Comparison of ENCODE assay signal across 23 cellular contexts in the genomic region with DNA sequence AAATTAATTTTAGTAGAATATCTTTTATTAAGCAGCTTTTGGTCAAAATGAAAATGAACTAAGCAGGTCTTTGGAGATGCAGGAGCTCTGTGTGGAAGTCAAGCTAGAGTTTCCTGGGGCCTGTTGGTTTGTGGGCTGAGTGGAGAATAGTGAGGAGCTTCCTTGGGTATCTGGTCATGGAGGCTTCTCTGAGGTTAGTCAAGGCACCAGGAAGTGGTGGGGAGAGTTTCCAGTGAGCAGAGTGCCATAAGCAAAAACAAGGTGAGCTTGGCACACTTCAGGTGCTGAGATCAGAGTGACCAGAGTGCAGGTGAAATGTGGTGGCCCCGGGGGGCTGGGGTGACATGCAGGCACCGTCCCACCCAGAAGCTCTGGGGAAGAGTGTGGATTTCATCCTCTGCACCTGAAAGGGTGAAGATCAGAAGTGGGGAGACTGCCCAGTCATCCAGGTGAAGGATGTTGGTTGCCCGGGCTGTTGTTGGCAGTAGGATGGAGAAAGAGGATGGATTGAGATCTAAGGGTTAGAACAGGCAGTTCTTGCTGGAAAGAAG.
A peak's percentile ranks its signal among the peaks of the same experiment; 100 is the strongest.
DNase-seq lines count a peak whose midpoint lies in the region; ATAC-seq and TF ChIP-seq lines count a peak whose summit lies in the region.
"Had no signal": no experiment of that assay in that cellular context is flagged by ENCODE, and none has a peak within 500 bp of the region (broad histone marks: within the 10 kb centered on the region; RNA-seq: fewer than 3 reads in every experiment).

No MANE protein-coding gene starts in this region.

- H3K27me3 ChIP-seq in DND-41 (ENCODE audit: insufficient read depth, low read length, poor library complexity) = no peaks in the 10 kb centered on the region
- H3K27me3 ChIP-seq: cardiac muscle cell, tibial artery had no signal

- no peaks in the 10 kb centered on the region for H3K9me3 ChIP-seq in DND-41 (ENCODE audit: insufficient read depth, low read length, severe bottlenecking)

- no peak overlapping the region for H3K9ac ChIP-seq in DND-41 (ENCODE audit: low read depth, low read length)

- H3K4me3 ChIP-seq in DND-41 (ENCODE audit: low read depth in 1 of 2, low read length in 2 of 2) = no peak overlapping the region
- H3K4me3 ChIP-seq: cardiac muscle cell, tibial artery had no signal

- H2AFZ ChIP-seq in DND-41 (ENCODE audit: low read depth, low read length) = no peak overlapping the region

- H3K4me3 Mint-ChIP-seq in activated CD4-positive, alpha-beta memory T cell treated with anti-CD3 and anti-CD28 coated beads, Interleukin-2, amount 10 ng/mL, durations not matched to agents 7 days and 5 days = no peak overlapping the region
- no peak overlapping the region for H3K4me3 Mint-ChIP-seq in activated CD4-positive, alpha-beta memory T cell treated with anti-CD3 and anti-CD28 coated beads for 36 hours
- no peak overlapping the region for H3K4me3 Mint-ChIP-seq in activated naive CD8-positive, alpha-beta T cell treated with anti-CD3 and anti-CD28 coated beads, Interleukin-2, amount 50 U/mL, for 24 hours
- no peak overlapping the region for H3K4me3 Mint-ChIP-seq in nephron progenitor cell
- H3K4me3 Mint-ChIP-seq: dendritic cell treated with granulocyte-macrophage colony-stimulating factor and Interleukin-4, amounts not matched to agents 40 ng/mL and 50 ng/mL, for 4 days; H9 had no signal

- peaks cover 14% of the 10 kb centered on the region for H3K4me1 Mint-ChIP-seq in activated CD4-positive, alpha-beta memory T cell treated with anti-CD3 and anti-CD28 coated beads, Interleukin-2, amount 10 ng/mL, durations not matched to agents 7 days and 5 days
- peaks cover 6% of the 10 kb centered on the region for H3K4me1 Mint-ChIP-seq in activated CD4-positive, alpha-beta memory T cell treated with anti-CD3 and anti-CD28 coated beads for 36 hours (ENCODE audit: low read depth)
- H3K4me1 Mint-ChIP-seq in activated naive CD8-positive, alpha-beta T cell treated with anti-CD3 and anti-CD28 coated beads, Interleukin-2, amount 50 U/mL, for 24 hours = peaks cover 6% of the 10 kb centered on the region
- peaks cover 4% of the 10 kb centered on the region for H3K4me1 Mint-ChIP-seq in nephron progenitor cell

- peaks cover 7% of the 10 kb centered on the region for H3K9me3 Mint-ChIP-seq in activated CD4-positive, alpha-beta memory T cell treated with anti-CD3 and anti-CD28 coated beads, Interleukin-2, amount 10 ng/mL, durations not matched to agents 7 days and 5 days
- H3K9me3 Mint-ChIP-seq in activated CD4-positive, alpha-beta memory T cell treated with anti-CD3 and anti-CD28 coated beads for 36 hours = peaks cover 5% of the 10 kb centered on the region
- H3K9me3 Mint-ChIP-seq in activated naive CD8-positive, alpha-beta T cell treated with anti-CD3 and anti-CD28 coated beads, Interleukin-2, amount 50 U/mL, for 24 hours = peaks cover 5% of the 10 kb centered on the region
- H3K9me3 Mint-ChIP-seq in nephron progenitor cell = peaks cover 16% of the 10 kb centered on the region
- H3K9me3 Mint-ChIP-seq: H9 had no signal

- peak; percentile 55; the same call in 2 of the 3 replicates for ATAC-seq in DND-41 (ENCODE audit: insufficient read depth, low read depth)
- no peak for ATAC-seq in activated naive CD8-positive, alpha-beta T cell treated with anti-CD3 and anti-CD28 coated beads, Interleukin-2, amount 50 U/mL, for 24 hours

- no peaks in the 10 kb centered on the region for H4K20me1 ChIP-seq in DND-41 (ENCODE audit: insufficient read depth, low read length)

- POLR2A ChIA-PET in activated CD4-positive, alpha-beta memory T cell treated with anti-CD3 and anti-CD28 coated beads, Interleukin-2, amount 10 ng/mL, durations not matched to agents 7 days and 5 days (lab: Charles Lee) = interaction anchor here (0.8 kb wide), 1 partner anchor 23 kb away, joined by 4 read pairs; no protein-coding TSS in a partner anchor
- POLR2A ChIA-PET in activated CD4-positive, alpha-beta memory T cell treated with anti-CD3 and anti-CD28 coated beads for 36 hours (lab: Charles Lee) = no interaction called here

- H3K36me3 ChIP-seq in DND-41 (ENCODE audit: insufficient read depth, low read length) = peaks cover 31% of the 10 kb centered on the region
- H3K36me3 ChIP-seq: WERI-Rb-1 had no signal

- H3K79me2 ChIP-seq in DND-41 (ENCODE audit: insufficient read depth, low read length) = no peaks in the 10 kb centered on the region

- H3K4me2 ChIP-seq in DND-41 (ENCODE audit: insufficient read depth, low read length) = no peak overlapping the region

- intact Hi-C loops in activated CD4-positive, alpha-beta memory T cell treated with anti-CD3 and anti-CD28 coated beads for 36 hours (cut with micrococcal nuclease) = no loop called here

- TF ChIP-seq CTCF in DND-41 (IDR thresholded peaks at IDR 0.05; ENCODE audit: borderline replicate concordance, extremely low read depth, low read length, poor library complexity, severe bottlenecking) = no peak
- no peak for TF ChIP-seq CTCF in nephron progenitor cell (IDR thresholded peaks at IDR 0.05)

- DNase-seq in activated CD4-positive, alpha-beta memory T cell treated with anti-CD3 and anti-CD28 coated beads, Interleukin-2, amount 10 ng/mL, durations not matched to agents 7 days and 5 days = peak; percentile 17
- no peak for DNase-seq in activated CD4-positive, alpha-beta memory T cell treated with anti-CD3 and anti-CD28 coated beads for 36 hours
- DNase-seq in DND-41 (no peak), nephron progenitor cell (no peak), NCI-H82 treated with DMSO at 0.1 percent for 48 hours (lab: John Stamatoyannopoulos, UW; ENCODE audit: unreplicated experiment) (no peak), SKM-1 (lab: John Stamatoyannopoulos, UW; ENCODE audit: unreplicated experiment) (no peak), NCI-H2029 (lab: John Stamatoyannopoulos, UW) (no peak)
- no peak for DNase-seq in activated naive CD8-positive, alpha-beta T cell treated with anti-CD3 and anti-CD28 coated beads, Interleukin-2, amount 50 U/mL, for 24 hours
- DNase-seq: anterior cingulate cortex; H9; IMR-90; left cardiac atrium; NCI-H1694 treated with DMSO at 0.1 percent for 48 hours; NCI-H2171 treated with DMSO at 0.1 percent for 48 hours; NCI-H510A treated with DMSO at 0.1 percent for 48 hours; nucleus accumbens; stimulated activated CD4-positive, alpha-beta T cell treated with anti-CD3 and anti-CD28 coated beads, Interleukin-15, amount 100 ng/mL, for 24 hours; stimulated activated naive CD4-positive, alpha-beta T cell treated with Interleukin-2 at 50 U/mL for 16 hours; T1000; tibial artery; WERI-Rb-1 had no signal

- H3K27ac Mint-ChIP-seq in activated CD4-positive, alpha-beta memory T cell treated with anti-CD3 and anti-CD28 coated beads, Interleukin-2, amount 10 ng/mL, durations not matched to agents 7 days and 5 days = no peak overlapping the region
- no peak overlapping the region for H3K27ac Mint-ChIP-seq in activated CD4-positive, alpha-beta memory T cell treated with anti-CD3 and anti-CD28 coated beads for 36 hours
- H3K27ac Mint-ChIP-seq in activated naive CD8-positive, alpha-beta T cell treated with anti-CD3 and anti-CD28 coated beads, Interleukin-2, amount 50 U/mL, for 24 hours = peak overlapping the region; percentile 61
- H3K27ac Mint-ChIP-seq in nephron progenitor cell = peak overlapping the region; percentile 74
- H3K27ac Mint-ChIP-seq: dendritic cell treated with granulocyte-macrophage colony-stimulating factor and Interleukin-4, amounts not matched to agents 40 ng/mL and 50 ng/mL, for 4 days; H9 had no signal

- no peak overlapping the region for H3K27ac ChIP-seq in DND-41 (ENCODE audit: low read length)
- H3K27ac ChIP-seq: cardiac muscle cell, tibial artery, WERI-Rb-1 had no signal

- H3K4me1 ChIP-seq in DND-41 (ENCODE audit: insufficient read depth, low read length) = no peaks in the 10 kb centered on the region
- H3K4me1 ChIP-seq: tibial artery had no signal

- H3K27me3 Mint-ChIP-seq in activated CD4-positive, alpha-beta memory T cell treated with anti-CD3 and anti-CD28 coated beads, Interleukin-2, amount 10 ng/mL, durations not matched to agents 7 days and 5 days = peaks cover 8% of the 10 kb centered on the region
- H3K27me3 Mint-ChIP-seq in activated CD4-positive, alpha-beta memory T cell treated with anti-CD3 and anti-CD28 coated beads for 36 hours = no peaks in the 10 kb centered on the region
- no peaks in the 10 kb centered on the region for H3K27me3 Mint-ChIP-seq in activated naive CD8-positive, alpha-beta T cell treated with anti-CD3 and anti-CD28 coated beads, Interleukin-2, amount 50 U/mL, for 24 hours
- H3K27me3 Mint-ChIP-seq in nephron progenitor cell (ENCODE audit: low read depth, poor library complexity) = peaks cover 7% of the 10 kb centered on the region

- CTCF ChIA-PET in activated CD4-positive, alpha-beta memory T cell treated with anti-CD3 and anti-CD28 coated beads, Interleukin-2, amount 10 ng/mL, durations not matched to agents 7 days and 5 days (lab: Charles Lee) = interaction anchor here (0.9 kb wide), 1 partner anchor 235 kb away, joined by 4 read pairs; no protein-coding TSS in a partner anchor
- CTCF ChIA-PET in activated CD4-positive, alpha-beta memory T cell treated with anti-CD3 and anti-CD28 coated beads for 36 hours (lab: Charles Lee) = interaction anchor here (1.3 kb wide), 1 partner anchor 23 kb away, joined by 6 read pairs; no protein-coding TSS in a partner anchor

- H3K36me3 Mint-ChIP-seq in activated CD4-positive, alpha-beta memory T cell treated with anti-CD3 and anti-CD28 coated beads, Interleukin-2, amount 10 ng/mL, durations not matched to agents 7 days and 5 days (ENCODE audit: low read depth) = peaks cover 37% of the 10 kb centered on the region
- peaks cover 26% of the 10 kb centered on the region for H3K36me3 Mint-ChIP-seq in activated CD4-positive, alpha-beta memory T cell treated with anti-CD3 and anti-CD28 coated beads for 36 hours
- H3K36me3 Mint-ChIP-seq in activated naive CD8-positive, alpha-beta T cell treated with anti-CD3 and anti-CD28 coated beads, Interleukin-2, amount 50 U/mL, for 24 hours (ENCODE audit: low read depth) = peaks cover 27% of the 10 kb centered on the region
- peaks cover 57% of the 10 kb centered on the region for H3K36me3 Mint-ChIP-seq in nephron progenitor cell (ENCODE audit: low read depth)

Comparison
In these comparisons a context has a peak if more than half of its experiments do, and no peak if none do; other contexts are left out.
1. H3K27ac Mint-ChIP-seq: peak in activated naive CD8-positive, alpha-beta T cell treated with anti-CD3 and anti-CD28 coated beads, Interleukin-2, amount 50 U/mL, for 24 hours (single experiment) and nephron progenitor cell (single experiment); none in activated CD4-positive, alpha-beta memory T cell treated with anti-CD3 and anti-CD28 coated beads, Interleukin-2, amount 10 ng/mL, durations not matched to agents 7 days and 5 days (single experiment) and activated CD4-positive, alpha-beta memory T cell treated with anti-CD3 and anti-CD28 coated beads for 36 hours (single experiment).